In genomic region chr3:12822725-12823373, GRCh38 we compare ENCODE assay signal across 12 cellular contexts. TPM values are rescaled to one million over a fixed set of nuclear protein-coding genes. Genes with fewer than 3 reads are reported as not detected.
A peak's percentile ranks its signal among the peaks of the same experiment; 100 is the strongest.
DNase-seq lines count a peak whose midpoint lies in the region; ATAC-seq and TF ChIP-seq lines count a peak whose summit lies in the region.
"Had no signal": no experiment of that assay in that cellular context is flagged by ENCODE, and none has a peak within 500 bp of the region (broad histone marks: within the 10 kb centered on the region; RNA-seq: fewer than 3 reads in every experiment).

No MANE protein-coding gene starts in this region.

- H3K79me2 ChIP-seq in GM23338 (replicated peaks; ENCODE audit: insufficient read depth) (no peaks in the 10 kb centered on the region), SK-N-SH (ENCODE audit: insufficient read depth) (no peaks in the 10 kb centered on the region)

- H3K4me3 Mint-ChIP-seq in GM23338 = no peak overlapping the region
- H3K4me3 Mint-ChIP-seq in activated CD8-positive, alpha-beta T cell treated with anti-CD3 and anti-CD28 coated beads for 36 hours = no peak overlapping the region
- H3K4me3 Mint-ChIP-seq: activated T-cell treated with anti-CD3 and anti-CD28 coated beads, Interleukin-2, amount 50 U/mL, for 72 hours had no signal

- POLR2A ChIA-PET in SK-N-SH (lab: Yijun Ruan, JAX) = interaction anchor here (1.0 kb wide), 1 partner anchor 18 kb away, joined by 3 read pairs; no protein-coding TSS in a partner anchor
- POLR2A ChIA-PET in activated CD8-positive, alpha-beta T cell treated with anti-CD3 and anti-CD28 coated beads for 36 hours (lab: Charles Lee) = interaction anchor here (15.2 kb wide), 1 partner anchor 11 kb away, joined by 155 read pairs; no protein-coding TSS in a partner anchor

- H4K20me1 ChIP-seq in GM23338 (replicated peaks; ENCODE audit: insufficient read depth) = no peaks in the 10 kb centered on the region
- no peaks in the 10 kb centered on the region for H4K20me1 ChIP-seq in SK-N-SH (ENCODE audit: insufficient read depth)

- H3K27me3 ChIP-seq in GM23338 (ENCODE audit: insufficient read depth) (no peaks in the 10 kb centered on the region), SK-N-SH (ENCODE audit: insufficient read depth) (no peaks in the 10 kb centered on the region), left ventricle myocardium inferior (ENCODE audit: low read depth) (no peaks in the 10 kb centered on the region)
- H3K27me3 ChIP-seq: ovary had no signal

- peak overlapping the region; percentile 23; the same call in 1 of the 2 replicates for H3K27ac Mint-ChIP-seq in GM23338
- no peak overlapping the region for H3K27ac Mint-ChIP-seq in activated CD8-positive, alpha-beta T cell treated with anti-CD3 and anti-CD28 coated beads for 36 hours
- H3K27ac Mint-ChIP-seq: activated T-cell treated with anti-CD3 and anti-CD28 coated beads, Interleukin-2, amount 50 U/mL, for 72 hours had no signal

- no peaks in the 10 kb centered on the region for H3F3A ChIP-seq in GM23338 (replicated peaks; ENCODE audit: low read depth)
- no peaks in the 10 kb centered on the region for H3F3A ChIP-seq in SK-N-SH (replicated peaks; ENCODE audit: insufficient read depth)

- H3K36me3 ChIP-seq in GM23338 (ENCODE audit: insufficient read depth) = no peaks in the 10 kb centered on the region
- H3K36me3 ChIP-seq in SK-N-SH (replicated peaks in 1 of 2; ENCODE audit: control insufficient read depth in 1 of 2, insufficient read depth in 2 of 2, low read length in 1 of 2) = no peaks in the 10 kb centered on the region
- H3K36me3 ChIP-seq in left ventricle myocardium inferior = peaks cover 65% of the 10 kb centered on the region
- H3K36me3 ChIP-seq: ovary had no signal

- no peaks in the 10 kb centered on the region; the same call in 2 of the 3 replicates for H3K36me3 Mint-ChIP-seq in GM23338 (ENCODE audit: low read depth)
- no peaks in the 10 kb centered on the region for H3K36me3 Mint-ChIP-seq in activated CD8-positive, alpha-beta T cell treated with anti-CD3 and anti-CD28 coated beads for 36 hours (ENCODE audit: low read depth)

- H3K4me1 Mint-ChIP-seq in GM23338 = peaks cover 2% of the 10 kb centered on the region
- H3K4me1 Mint-ChIP-seq in activated CD8-positive, alpha-beta T cell treated with anti-CD3 and anti-CD28 coated beads for 36 hours (ENCODE audit: low read depth) = no peaks in the 10 kb centered on the region

- ATAC-seq in GM23338 = peak; percentile 45
- ATAC-seq in activated CD8-positive, alpha-beta T cell treated with anti-CD3 and anti-CD28 coated beads for 36 hours = no peak
- ATAC-seq: activated T-cell treated with anti-CD3 and anti-CD28 coated beads, Interleukin-2, amount 50 U/mL, for 72 hours had no signal

- WGBS in SK-N-SH (ENCODE audit: low lambda C conversion rate) = 47% methylated on average over 7 of the region's 8 CpGs

- H3K27ac ChIP-seq in 22Rv1 (no peak overlapping the region), GM23338 (ENCODE audit: low read depth) (no peak overlapping the region), SK-N-SH (ENCODE audit: low read depth in 2 of 2, low read length in 1 of 2) (no peak overlapping the region), left ventricle myocardium inferior (replicated peaks) (no peak overlapping the region)
- H3K27ac ChIP-seq: epithelial cell of prostate, ovary had no signal

- no peaks in the 10 kb centered on the region for H3K4me1 ChIP-seq in GM23338 (ENCODE audit: insufficient read depth)
- no peaks in the 10 kb centered on the region for H3K4me1 ChIP-seq in SK-N-SH (ENCODE audit: control insufficient read depth in 1 of 2, insufficient read depth in 2 of 2, low read depth in 1 of 2, low read length in 1 of 2)
- H3K4me1 ChIP-seq in left ventricle myocardium inferior = peaks cover 5% of the 10 kb centered on the region

- CTCF ChIA-PET in SK-N-SH (lab: Yijun Ruan, JAX) = interaction anchor here (1.2 to 1.9 kb wide), 3 partner anchors 12 to 69 kb away, joined by 4 to 8 read pairs (median 7); partner anchors contain the start of gene RPL32
- CTCF ChIA-PET in activated CD8-positive, alpha-beta T cell treated with anti-CD3 and anti-CD28 coated beads for 36 hours (lab: Charles Lee) = interaction anchor here (0.6 to 4.0 kb wide), 5 partner anchors 8 to 19 kb away, joined by 3 to 19 read pairs (median 4); partner anchors contain the start of gene RPL32

- no peak overlapping the region for H3K9ac ChIP-seq in SK-N-SH

- H3K9me3 ChIP-seq in SK-N-SH = no peaks in the 10 kb centered on the region
- no peaks in the 10 kb centered on the region for H3K9me3 ChIP-seq in left ventricle myocardium inferior (replicated peaks)
- H3K9me3 ChIP-seq: ovary had no signal

- no peak for TF ChIP-seq RAD21 in SK-N-SH (IDR thresholded peaks at IDR 0.05; ENCODE audit: low read length)

- H2AFZ ChIP-seq in GM23338 = no peak overlapping the region
- no peak overlapping the region for H2AFZ ChIP-seq in SK-N-SH (ENCODE audit: low read depth)

- H3K9me3 Mint-ChIP-seq in GM23338 = no peaks in the 10 kb centered on the region
- H3K9me3 Mint-ChIP-seq in activated CD8-positive, alpha-beta T cell treated with anti-CD3 and anti-CD28 coated beads for 36 hours = no peaks in the 10 kb centered on the region
- H3K9me3 Mint-ChIP-seq: activated T-cell treated with anti-CD3 and anti-CD28 coated beads, Interleukin-2, amount 50 U/mL, for 72 hours had no signal

- H3K4me2 ChIP-seq in GM23338 = no peak overlapping the region
- H3K4me2 ChIP-seq in SK-N-SH = no peak overlapping the region

- peaks cover 10% of the 10 kb centered on the region for H3K27me3 Mint-ChIP-seq in GM23338 (ENCODE audit: insufficient read depth, low read depth, poor library complexity)
- no peaks in the 10 kb centered on the region for H3K27me3 Mint-ChIP-seq in activated CD8-positive, alpha-beta T cell treated with anti-CD3 and anti-CD28 coated beads for 36 hours

- no peak for TF ChIP-seq EP300 in SK-N-SH (IDR thresholded peaks at IDR 0.05; ENCODE audit: borderline replicate concordance in 1 of 2, low read depth in 1 of 2, low read length in 1 of 2)

- H3K4me3 ChIP-seq in GM23338 = no peak overlapping the region
- H3K4me3 ChIP-seq in SK-N-SH (ENCODE audit: low read depth in 2 of 2, low read length in 1 of 2) = no peak overlapping the region
- no peak overlapping the region for H3K4me3 ChIP-seq in fibroblast of villous mesenchyme (ENCODE audit: low read depth, low read length)
- H3K4me3 ChIP-seq in left ventricle myocardium inferior = no peak overlapping the region
- H3K4me3 ChIP-seq: ovary had no signal

- peak; percentile 58 for TF ChIP-seq CTCF in 22Rv1 (IDR thresholded peaks at IDR 0.05)
- TF ChIP-seq CTCF in GM23338 (conservative IDR thresholded peaks at IDR 0.05; ENCODE audit: low read depth in 2 of 2) = peak; percentile 33 to 54
- peak; percentile 35 for TF ChIP-seq CTCF in SK-N-SH (IDR thresholded peaks at IDR 0.05)
- TF ChIP-seq CTCF in fibroblast of villous mesenchyme (IDR thresholded peaks at IDR 0.05; ENCODE audit: insufficient read depth, low read depth, low read length) = peak; percentile 48
- no peak for TF ChIP-seq CTCF in activated CD8-positive, alpha-beta T cell treated with anti-CD3 and anti-CD28 coated beads for 36 hours (IDR thresholded peaks at IDR 0.05)
- no peak for TF ChIP-seq CTCF in left ventricle myocardium inferior (IDR thresholded peaks at IDR 0.05; ENCODE audit: borderline replicate concordance)

- H3K9me2 ChIP-seq in GM23338 (ENCODE audit: insufficient read depth) = no peaks in the 10 kb centered on the region
- H3K9me2 ChIP-seq in SK-N-SH = no peaks in the 10 kb centered on the region

- DNase-seq in GM23338 (ENCODE audit: low spot score) (no peak), SK-N-SH (no peak), fibroblast of villous mesenchyme (ENCODE audit: low read depth) (peak; percentile 52), epidermal melanocyte (ENCODE audit: insufficient read length, low spot score) (no peak), T-helper 9 cell (no peak), left ventricle myocardium inferior (no peak)
- DNase-seq in activated CD8-positive, alpha-beta T cell treated with anti-CD3 and anti-CD28 coated beads for 36 hours = no peak
- DNase-seq: activated T-cell treated with anti-CD3 and anti-CD28 coated beads, Interleukin-2, amount 50 U/mL, for 72 hours; ovary; stimulated activated naive CD4-positive, alpha-beta T cell had no signal

- intact Hi-C loops in activated CD8-positive, alpha-beta T cell treated with anti-CD3 and anti-CD28 coated beads for 36 hours (cut with micrococcal nuclease) = no loop called here
- intact Hi-C loops in left ventricle myocardium inferior (cut with micrococcal nuclease) = no loop called here

TF ChIP-seq in GM23338, 12 proteins besides CTCF, POLR2A, EP300 and RAD21 (continues in another document):
- TF ChIP-seq NANOG (IDR thresholded peaks at IDR 0.05; ENCODE audit: borderline replicate concordance) = no peak

TF ChIP-seq in SK-N-SH, 30 proteins besides CTCF, POLR2A, EP300 and RAD21 (continues in another document):
- TF ChIP-seq TCF12 (IDR thresholded peaks at IDR 0.05) (no peak), SIN3A (IDR thresholded peaks at IDR 0.05; ENCODE audit: borderline replicate concordance, low read depth, low read length) (no peak), MAX (IDR thresholded peaks at IDR 0.05; ENCODE audit: low read depth) (no peak), MEF2A (IDR thresholded peaks at IDR 0.05; ENCODE audit: borderline replicate concordance, low read depth) (no peak), FOSL2 (IDR thresholded peaks at IDR 0.05; ENCODE audit: borderline replicate concordance, low read depth) (no peak), CHD2 (IDR thresholded peaks at IDR 0.05; ENCODE audit: low read length, partially characterized antibody) (no peak)

RNA-seq across cellular contexts. Expression of gene RPL32, which starts 18.5 kb away (rescaled TPM):
- 561 and 772 TPM in 2 replicates for total RNA-seq in GM23338 (2014; rRNA removed; shearing (Covaris generic))
- polyA plus RNA-seq in GM23338 (2016; fragmentation: Nextera tagmentation; extraction: Ambion mirVana) (2,550 and 2,858 TPM in 2 replicates), SK-N-SH (2012; rRNA removed) (2,077 and 2,311 TPM in 2 replicates)
- 2,462 and 2,641 TPM in 2 replicates for polyA plus RNA-seq in SK-N-SH (2012; cell fraction: cytosol; rRNA removed)
- polyA plus RNA-seq in SK-N-SH (2012; cell fraction: nucleus; rRNA removed) = 576 and 604 TPM in 2 replicates
- total RNA-seq in fibroblast of villous mesenchyme (409 and 739 TPM in 2 replicates), left ventricle myocardium inferior (880 TPM)
- total RNA-seq in activated CD8-positive, alpha-beta T cell treated with anti-CD3 and anti-CD28 coated beads for 36 hours = 1,000 to 10,000 TPM; 2,861 to 2,981 TPM

RNA-seq across cellular contexts. Expression of gene CAND2, which starts 26.4 kb away (rescaled TPM):
- total RNA-seq in GM23338 (2014; rRNA removed; shearing (Covaris generic)) = 16.5 and 20.5 TPM in 2 replicates
- polyA plus RNA-seq in GM23338 (2016; fragmentation: Nextera tagmentation; extraction: Ambion mirVana) = 4.5 and 5.6 TPM in 2 replicates
- 1.5 TPM in 2 replicates for polyA plus RNA-seq in SK-N-SH (2012; rRNA removed)
- 0.91 and 1.3 TPM in 2 replicates for polyA plus RNA-seq in SK-N-SH (2012; cell fraction: cytosol; rRNA removed)
- polyA plus RNA-seq in SK-N-SH (2012; cell fraction: nucleus; rRNA removed) = 4.4 and 5.9 TPM in 2 replicates
- total RNA-seq in fibroblast of villous mesenchyme = 4.7 and 6.1 TPM in 2 replicates
- total RNA-seq in activated CD8-positive, alpha-beta T cell treated with anti-CD3 and anti-CD28 coated beads for 36 hours = 1 to 10 TPM; 1.5 to 1.9 TPM
- 76.2 TPM for total RNA-seq in left ventricle myocardium inferior

Comparison
In these comparisons a context has a peak if more than half of its experiments do, and no peak if none do; other contexts are left out.
1. CTCF ChIP-seq: peak in 22Rv1 (single experiment), GM23338 (2 of 2), SK-N-SH (single experiment) and fibroblast of villous mesenchyme (single experiment); none in activated CD8-positive, alpha-beta T cell treated with anti-CD3 and anti-CD28 coated beads for 36 hours (single experiment) and left ventricle myocardium inferior (single experiment).